ENCODE assay signal across 1 cellular context in the genomic region with DNA sequence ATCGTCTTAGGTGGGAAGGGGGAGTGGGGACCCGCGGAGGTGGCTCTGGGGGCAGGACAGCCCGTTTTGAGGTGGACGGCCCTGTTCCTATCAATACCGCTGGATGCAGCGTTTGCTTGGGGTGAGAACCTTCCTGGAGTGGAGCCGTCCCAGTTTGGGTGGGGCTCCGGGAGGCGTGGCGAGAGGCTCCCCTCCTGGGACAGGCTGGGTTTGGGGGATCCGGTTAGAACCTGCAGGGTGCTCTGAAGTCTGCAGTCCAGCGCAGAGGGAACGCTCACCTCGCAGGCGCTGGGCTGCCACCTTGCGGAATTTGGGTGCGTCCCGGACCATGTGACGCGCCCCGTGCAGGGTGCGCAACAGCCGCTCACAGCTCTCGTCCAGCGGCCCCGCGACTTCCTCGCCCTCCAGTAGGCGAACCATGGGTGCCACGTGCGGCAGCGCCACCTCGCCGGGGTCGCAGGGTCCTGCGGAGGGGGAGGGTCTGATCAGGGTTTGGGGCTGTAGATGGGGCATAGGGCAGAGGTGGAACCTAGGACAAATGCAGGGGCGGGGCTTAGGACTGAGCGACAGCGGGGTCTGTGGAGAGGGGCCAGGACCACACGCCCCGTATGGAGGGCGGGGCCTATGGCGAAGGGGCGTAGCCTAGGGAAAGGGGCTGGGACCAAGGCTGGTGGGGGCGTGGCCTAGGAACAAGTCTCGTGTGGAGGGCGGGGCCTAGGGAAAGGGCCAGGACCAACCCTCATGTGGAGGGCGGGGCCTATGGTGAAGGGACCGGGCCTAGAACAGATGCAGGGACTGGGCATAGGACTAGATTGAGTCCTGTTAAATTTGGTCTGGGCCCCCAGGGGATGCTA.
TF ChIP-seq lines count a peak whose summit lies in the region.

No MANE protein-coding gene starts in this region.

TF ChIP-seq in K562, 482 proteins besides CTCF, POLR2A, EP300 and RAD21 (continues in another document):
- TF ChIP-seq, protein P1, sequence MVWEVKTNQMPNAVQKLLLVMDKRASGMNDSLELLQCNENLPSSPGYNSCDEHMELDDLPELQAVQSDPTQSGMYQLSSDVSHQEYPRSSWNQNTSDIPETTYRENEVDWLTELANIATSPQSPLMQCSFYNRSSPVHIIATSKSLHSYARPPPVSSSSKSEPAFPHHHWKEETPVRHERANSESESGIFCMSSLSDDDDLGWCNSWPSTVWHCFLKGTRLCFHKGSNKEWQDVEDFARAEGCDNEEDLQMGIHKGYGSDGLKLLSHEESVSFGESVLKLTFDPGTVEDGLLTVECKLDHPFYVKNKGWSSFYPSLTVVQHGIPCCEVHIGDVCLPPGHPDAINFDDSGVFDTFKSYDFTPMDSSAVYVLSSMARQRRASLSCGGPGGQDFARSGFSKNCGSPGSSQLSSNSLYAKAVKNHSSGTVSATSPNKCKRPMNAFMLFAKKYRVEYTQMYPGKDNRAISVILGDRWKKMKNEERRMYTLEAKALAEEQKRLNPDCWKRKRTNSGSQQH (CRISPR knock-in tag; IDR thresholded peaks at IDR 0.05), result 0 out of 2 replicates have a peak, but pooled peaks have one; percentile 25
- TF ChIP-seq ZNF282 (CRISPR knock-in tag; IDR thresholded peaks at IDR 0.05), result no peak
- TF ChIP-seq SIX5 (IDR thresholded peaks at IDR 0.05; ENCODE audit: borderline replicate concordance in 1 of 2, insufficient read depth in 1 of 2, low read depth in 1 of 2, low read length in 2 of 2), result no peak
- no peak for TF ChIP-seq BACH1 (tag; IDR thresholded peaks at IDR 0.05)
- no peak; the same call in 1 of the 2 replicates for TF ChIP-seq RFX1 (IDR thresholded peaks at IDR 0.05)
- TF ChIP-seq HDGF (IDR thresholded peaks at IDR 0.05), result no peak
- TF ChIP-seq MEF2A (IDR thresholded peaks at IDR 0.05; ENCODE audit: control insufficient read depth, low read depth, low read length), result no peak
- TF ChIP-seq CHCHD3 (CRISPR knock-in tag; IDR thresholded peaks at IDR 0.05), result no peak
- peak; percentile 84 for TF ChIP-seq ZNF431 (CRISPR knock-in tag; IDR thresholded peaks at IDR 0.05)
- TF ChIP-seq, protein P2, sequence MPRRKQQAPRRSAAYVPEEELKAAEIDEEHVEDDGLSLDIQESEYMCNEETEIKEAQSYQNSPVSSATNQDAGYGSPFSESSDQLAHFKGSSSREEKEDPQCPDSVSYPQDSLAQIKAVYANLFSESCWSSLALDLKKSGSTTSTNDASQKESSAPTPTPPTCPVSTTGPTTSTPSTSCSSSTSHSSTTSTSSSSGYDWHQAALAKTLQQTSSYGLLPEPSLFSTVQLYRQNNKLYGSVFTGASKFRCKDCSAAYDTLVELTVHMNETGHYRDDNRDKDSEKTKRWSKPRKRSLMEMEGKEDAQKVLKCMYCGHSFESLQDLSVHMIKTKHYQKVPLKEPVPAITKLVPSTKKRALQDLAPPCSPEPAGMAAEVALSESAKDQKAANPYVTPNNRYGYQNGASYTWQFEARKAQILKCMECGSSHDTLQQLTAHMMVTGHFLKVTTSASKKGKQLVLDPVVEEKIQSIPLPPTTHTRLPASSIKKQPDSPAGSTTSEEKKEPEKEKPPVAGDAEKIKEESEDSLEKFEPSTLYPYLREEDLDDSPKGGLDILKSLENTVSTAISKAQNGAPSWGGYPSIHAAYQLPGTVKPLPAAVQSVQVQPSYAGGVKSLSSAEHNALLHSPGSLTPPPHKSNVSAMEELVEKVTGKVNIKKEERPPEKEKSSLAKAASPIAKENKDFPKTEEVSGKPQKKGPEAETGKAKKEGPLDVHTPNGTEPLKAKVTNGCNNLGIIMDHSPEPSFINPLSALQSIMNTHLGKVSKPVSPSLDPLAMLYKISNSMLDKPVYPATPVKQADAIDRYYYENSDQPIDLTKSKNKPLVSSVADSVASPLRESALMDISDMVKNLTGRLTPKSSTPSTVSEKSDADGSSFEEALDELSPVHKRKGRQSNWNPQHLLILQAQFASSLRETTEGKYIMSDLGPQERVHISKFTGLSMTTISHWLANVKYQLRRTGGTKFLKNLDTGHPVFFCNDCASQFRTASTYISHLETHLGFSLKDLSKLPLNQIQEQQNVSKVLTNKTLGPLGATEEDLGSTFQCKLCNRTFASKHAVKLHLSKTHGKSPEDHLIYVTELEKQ (CRISPR knock-in tag; IDR thresholded peaks at IDR 0.05), result no peak
- TF ChIP-seq, protein P3, sequence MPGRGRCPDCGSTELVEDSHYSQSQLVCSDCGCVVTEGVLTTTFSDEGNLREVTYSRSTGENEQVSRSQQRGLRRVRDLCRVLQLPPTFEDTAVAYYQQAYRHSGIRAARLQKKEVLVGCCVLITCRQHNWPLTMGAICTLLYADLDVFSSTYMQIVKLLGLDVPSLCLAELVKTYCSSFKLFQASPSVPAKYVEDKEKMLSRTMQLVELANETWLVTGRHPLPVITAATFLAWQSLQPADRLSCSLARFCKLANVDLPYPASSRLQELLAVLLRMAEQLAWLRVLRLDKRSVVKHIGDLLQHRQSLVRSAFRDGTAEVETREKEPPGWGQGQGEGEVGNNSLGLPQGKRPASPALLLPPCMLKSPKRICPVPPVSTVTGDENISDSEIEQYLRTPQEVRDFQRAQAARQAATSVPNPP (IDR thresholded peaks at IDR 0.05; ENCODE audit: borderline replicate concordance, insufficient read depth, insufficient read length), result no peak
- TF ChIP-seq, protein P4, sequence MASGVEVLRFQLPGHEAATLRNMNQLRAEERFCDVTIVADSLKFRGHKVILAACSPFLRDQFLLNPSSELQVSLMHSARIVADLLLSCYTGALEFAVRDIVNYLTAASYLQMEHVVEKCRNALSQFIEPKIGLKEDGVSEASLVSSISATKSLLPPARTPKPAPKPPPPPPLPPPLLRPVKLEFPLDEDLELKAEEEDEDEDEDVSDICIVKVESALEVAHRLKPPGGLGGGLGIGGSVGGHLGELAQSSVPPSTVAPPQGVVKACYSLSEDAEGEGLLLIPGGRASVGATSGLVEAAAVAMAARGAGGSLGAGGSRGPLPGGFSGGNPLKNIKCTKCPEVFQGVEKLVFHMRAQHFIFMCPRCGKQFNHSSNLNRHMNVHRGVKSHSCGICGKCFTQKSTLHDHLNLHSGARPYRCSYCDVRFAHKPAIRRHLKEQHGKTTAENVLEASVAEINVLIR (CRISPR knock-in tag; IDR thresholded peaks at IDR 0.05), result no peak
- no peak for TF ChIP-seq BRCA1 (IDR thresholded peaks at IDR 0.05)
- no peak for TF ChIP-seq BRCA1 (CRISPR knock-in tag; IDR thresholded peaks at IDR 0.05)
- TF ChIP-seq, protein P5, sequence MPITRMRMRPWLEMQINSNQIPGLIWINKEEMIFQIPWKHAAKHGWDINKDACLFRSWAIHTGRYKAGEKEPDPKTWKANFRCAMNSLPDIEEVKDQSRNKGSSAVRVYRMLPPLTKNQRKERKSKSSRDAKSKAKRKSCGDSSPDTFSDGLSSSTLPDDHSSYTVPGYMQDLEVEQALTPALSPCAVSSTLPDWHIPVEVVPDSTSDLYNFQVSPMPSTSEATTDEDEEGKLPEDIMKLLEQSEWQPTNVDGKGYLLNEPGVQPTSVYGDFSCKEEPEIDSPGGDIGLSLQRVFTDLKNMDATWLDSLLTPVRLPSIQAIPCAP (CRISPR knock-in tag; IDR thresholded peaks at IDR 0.05; ENCODE audit: borderline replicate concordance), result no peak
- no peak for TF ChIP-seq RBM25 (IDR thresholded peaks at IDR 0.05; ENCODE audit: low read depth, low read length, severe bottlenecking)
- TF ChIP-seq, protein P6, sequence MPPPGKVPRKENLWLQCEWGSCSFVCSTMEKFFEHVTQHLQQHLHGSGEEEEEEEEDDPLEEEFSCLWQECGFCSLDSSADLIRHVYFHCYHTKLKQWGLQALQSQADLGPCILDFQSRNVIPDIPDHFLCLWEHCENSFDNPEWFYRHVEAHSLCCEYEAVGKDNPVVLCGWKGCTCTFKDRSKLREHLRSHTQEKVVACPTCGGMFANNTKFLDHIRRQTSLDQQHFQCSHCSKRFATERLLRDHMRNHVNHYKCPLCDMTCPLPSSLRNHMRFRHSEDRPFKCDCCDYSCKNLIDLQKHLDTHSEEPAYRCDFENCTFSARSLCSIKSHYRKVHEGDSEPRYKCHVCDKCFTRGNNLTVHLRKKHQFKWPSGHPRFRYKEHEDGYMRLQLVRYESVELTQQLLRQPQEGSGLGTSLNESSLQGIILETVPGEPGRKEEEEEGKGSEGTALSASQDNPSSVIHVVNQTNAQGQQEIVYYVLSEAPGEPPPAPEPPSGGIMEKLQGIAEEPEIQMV (tag; conservative IDR thresholded peaks at IDR 0.05; ENCODE audit: low read depth), result no peak
- TF ChIP-seq GABPB2 (CRISPR knock-in tag; conservative IDR thresholded peaks at IDR 0.05), result no peak
- TF ChIP-seq CTBP1 (IDR thresholded peaks at IDR 0.05; ENCODE audit: borderline replicate concordance), result peak; percentile 97
- TF ChIP-seq, protein P7, sequence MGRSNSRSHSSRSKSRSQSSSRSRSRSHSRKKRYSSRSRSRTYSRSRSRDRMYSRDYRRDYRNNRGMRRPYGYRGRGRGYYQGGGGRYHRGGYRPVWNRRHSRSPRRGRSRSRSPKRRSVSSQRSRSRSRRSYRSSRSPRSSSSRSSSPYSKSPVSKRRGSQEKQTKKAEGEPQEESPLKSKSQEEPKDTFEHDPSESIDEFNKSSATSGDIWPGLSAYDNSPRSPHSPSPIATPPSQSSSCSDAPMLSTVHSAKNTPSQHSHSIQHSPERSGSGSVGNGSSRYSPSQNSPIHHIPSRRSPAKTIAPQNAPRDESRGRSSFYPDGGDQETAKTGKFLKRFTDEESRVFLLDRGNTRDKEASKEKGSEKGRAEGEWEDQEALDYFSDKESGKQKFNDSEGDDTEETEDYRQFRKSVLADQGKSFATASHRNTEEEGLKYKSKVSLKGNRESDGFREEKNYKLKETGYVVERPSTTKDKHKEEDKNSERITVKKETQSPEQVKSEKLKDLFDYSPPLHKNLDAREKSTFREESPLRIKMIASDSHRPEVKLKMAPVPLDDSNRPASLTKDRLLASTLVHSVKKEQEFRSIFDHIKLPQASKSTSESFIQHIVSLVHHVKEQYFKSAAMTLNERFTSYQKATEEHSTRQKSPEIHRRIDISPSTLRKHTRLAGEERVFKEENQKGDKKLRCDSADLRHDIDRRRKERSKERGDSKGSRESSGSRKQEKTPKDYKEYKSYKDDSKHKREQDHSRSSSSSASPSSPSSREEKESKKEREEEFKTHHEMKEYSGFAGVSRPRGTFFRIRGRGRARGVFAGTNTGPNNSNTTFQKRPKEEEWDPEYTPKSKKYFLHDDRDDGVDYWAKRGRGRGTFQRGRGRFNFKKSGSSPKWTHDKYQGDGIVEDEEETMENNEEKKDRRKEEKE (IDR thresholded peaks at IDR 0.05; ENCODE audit: borderline replicate concordance in 1 of 2, control insufficient read depth in 1 of 2, low read depth in 2 of 2, low read length in 1 of 2), result peak in 1 of 2 experiments; percentile 52; a peak in 1 of 4 replicates
- TF ChIP-seq TCF3 (CRISPR knock-in tag; IDR thresholded peaks at IDR 0.05), result peak; percentile 24; the same call in 1 of the 2 replicates
- TF ChIP-seq ARID1B (IDR thresholded peaks at IDR 0.05), result peak; percentile 65
- TF ChIP-seq ZNF436 (CRISPR knock-in tag; IDR thresholded peaks at IDR 0.05), result no peak
- no peak for TF ChIP-seq KAT8 (IDR thresholded peaks at IDR 0.05; ENCODE audit: low read depth)
- TF ChIP-seq HMG20B (CRISPR knock-in tag; IDR thresholded peaks at IDR 0.05), result no peak
- TF ChIP-seq, protein P8, sequence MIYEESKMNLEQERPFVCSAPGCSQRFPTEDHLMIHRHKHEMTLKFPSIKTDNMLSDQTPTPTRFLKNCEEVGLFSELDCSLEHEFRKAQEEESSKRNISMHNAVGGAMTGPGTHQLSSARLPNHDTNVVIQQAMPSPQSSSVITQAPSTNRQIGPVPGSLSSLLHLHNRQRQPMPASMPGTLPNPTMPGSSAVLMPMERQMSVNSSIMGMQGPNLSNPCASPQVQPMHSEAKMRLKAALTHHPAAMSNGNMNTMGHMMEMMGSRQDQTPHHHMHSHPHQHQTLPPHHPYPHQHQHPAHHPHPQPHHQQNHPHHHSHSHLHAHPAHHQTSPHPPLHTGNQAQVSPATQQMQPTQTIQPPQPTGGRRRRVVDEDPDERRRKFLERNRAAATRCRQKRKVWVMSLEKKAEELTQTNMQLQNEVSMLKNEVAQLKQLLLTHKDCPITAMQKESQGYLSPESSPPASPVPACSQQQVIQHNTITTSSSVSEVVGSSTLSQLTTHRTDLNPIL (CRISPR knock-in tag; IDR thresholded peaks at IDR 0.05), result no peak
- no peak for TF ChIP-seq KDM1A (IDR thresholded peaks at IDR 0.05)
- peak; percentile 60 for TF ChIP-seq BCOR (IDR thresholded peaks at IDR 0.05)
- TF ChIP-seq SP2 (IDR thresholded peaks at IDR 0.05; ENCODE audit: extremely low read depth, low read depth, low read length, poor library complexity, severe bottlenecking), result no peak
- no peak; the same call in 1 of the 2 replicates for TF ChIP-seq CBFB (CRISPR knock-in tag; IDR thresholded peaks at IDR 0.05)
- peak; percentile 93 for TF ChIP-seq TOE1 (IDR thresholded peaks at IDR 0.05; ENCODE audit: borderline replicate concordance)
- TF ChIP-seq TOE1 (CRISPR knock-in tag; IDR thresholded peaks at IDR 0.05; ENCODE audit: borderline replicate concordance, low read depth), result no peak
- TF ChIP-seq CEBPG (CRISPR knock-in tag; IDR thresholded peaks at IDR 0.05), result no peak
- no peak for TF ChIP-seq CEBPG (tag; conservative IDR thresholded peaks at IDR 0.05 in 1 of 2, IDR thresholded peaks at IDR 0.05 in 1 of 2)
- no peak for TF ChIP-seq FOXJ2 (tag; IDR thresholded peaks at IDR 0.05)
